In genomic region chr13:48631441-48631840, GRCh38 we compare ENCODE assay signal across 16 cellular contexts. TPM values are rescaled to one million over a fixed set of nuclear protein-coding genes. Genes with fewer than 3 reads are reported as not detected.
DNase-seq lines count a peak whose midpoint lies in the region; ATAC-seq, FAIRE-seq and TF ChIP-seq lines count a peak whose summit lies in the region.
"Had no signal": no experiment of that assay in that cellular context is flagged by ENCODE, and none has a peak within 500 bp of the region (broad histone marks: within the 10 kb centered on the region; RNA-seq: fewer than 3 reads in every experiment).

No MANE protein-coding gene starts in this region.

- H3K36me3 Mint-ChIP-seq in astrocyte (ENCODE audit: low read depth, unreplicated experiment), result peaks cover 2% of the 10 kb centered on the region

- TF ChIP-seq CTCF in heart left ventricle (IDR thresholded peaks at IDR 0.05), result no peak
- TF ChIP-seq CTCF in right atrium auricular region (IDR thresholded peaks at IDR 0.05), result no peak
- no peak for TF ChIP-seq CTCF in astrocyte (IDR thresholded peaks at IDR 0.05; ENCODE audit: insufficient read depth, low read depth, low read length)
- TF ChIP-seq CTCF in fibroblast of the aortic adventitia (IDR thresholded peaks at IDR 0.05; ENCODE audit: insufficient read depth, low read length), result no peak
- no peak for TF ChIP-seq CTCF in smooth muscle cell (IDR thresholded peaks at IDR 0.05; ENCODE audit: borderline replicate concordance, insufficient read depth, poor library complexity, severe bottlenecking)

- H3K27me3 ChIP-seq in heart left ventricle (no peaks in the 10 kb centered on the region), right atrium auricular region (no peaks in the 10 kb centered on the region), astrocyte (ENCODE audit: insufficient read depth, low read length) (no peaks in the 10 kb centered on the region), smooth muscle cell (ENCODE audit: low read depth) (no peaks in the 10 kb centered on the region)

- no peaks in the 10 kb centered on the region for H3K27me3 Mint-ChIP-seq in astrocyte (ENCODE audit: low read depth, unreplicated experiment)

- no peak overlapping the region for H3K27ac Mint-ChIP-seq in astrocyte (ENCODE audit: unreplicated experiment)

- no peak for DNase-seq in heart left ventricle
- DNase-seq in right atrium auricular region (ENCODE audit: low spot score), result no peak
- peak; percentile 36 for DNase-seq in astrocyte (ENCODE audit: low read depth)
- peak; percentile 13 for DNase-seq in fibroblast of the aortic adventitia (ENCODE audit: low read depth)
- DNase-seq in smooth muscle cell (lab: John Stamatoyannopoulos, UW; ENCODE audit: unreplicated experiment), result no peak
- no peak for DNase-seq in OCI-M1 (lab: John Stamatoyannopoulos, UW)
- DNase-seq in NOMO-1 (lab: John Stamatoyannopoulos, UW; ENCODE audit: unreplicated experiment in 2 of 2), result no peak
- DNase-seq: 8988T, COR-L47, HCEC 1CT, NCI-H146, NCI-H2081 treated with DMSO at 0.1 percent for 48 hours, NCI-H524 treated with DMSO at 0.1 percent for 48 hours had no signal

- intact Hi-C loops in heart left ventricle (cut with DNase I), result loop anchor here in 1 of 10 donors (2.0 kb wide), 1 partner anchor 21 kb away; the partner anchor contains the start of gene CYSLTR2

- H3K36me3 ChIP-seq in heart left ventricle (no peaks in the 10 kb centered on the region), right atrium auricular region (no peaks in the 10 kb centered on the region), astrocyte (ENCODE audit: insufficient read depth, low read length) (no peaks in the 10 kb centered on the region), smooth muscle cell (ENCODE audit: low read depth) (no peaks in the 10 kb centered on the region)

- WGBS in heart left ventricle, 4 donors, result 73 to 84% (median 79%) methylated on average over 1 of the region's 1 CpG
- WGBS in smooth muscle cell (ENCODE audit: low lambda C conversion rate), result 73% methylated on average over 1 of the region's 1 CpG

- H3K9ac ChIP-seq in astrocyte (ENCODE audit: low read length), result no peak overlapping the region
- H3K9ac ChIP-seq in smooth muscle cell (ENCODE audit: low read depth), result no peak overlapping the region

- no peak for FAIRE-seq in astrocyte (lab: Jason Lieb, UNC)
- FAIRE-seq: HTR-8/SVneo, K562 had no signal

- H2AFZ ChIP-seq in astrocyte (ENCODE audit: low read depth, low read length) (no peak overlapping the region), smooth muscle cell (ENCODE audit: low read depth) (peak overlapping the region; percentile 50)

- H3K4me1 Mint-ChIP-seq in astrocyte (ENCODE audit: low read depth, unreplicated experiment), result peaks cover 19% of the 10 kb centered on the region

- H3K4me3 ChIP-seq in heart left ventricle (no peak overlapping the region), right atrium auricular region (no peak overlapping the region), astrocyte (ENCODE audit: insufficient read depth, low read depth, low read length) (no peak overlapping the region), fibroblast of the aortic adventitia (ENCODE audit: low read depth, low read length) (no peak overlapping the region), smooth muscle cell (no peak overlapping the region)
- H3K4me3 ChIP-seq: K562 had no signal

- H4K20me1 ChIP-seq in astrocyte (ENCODE audit: insufficient read depth, low read length), result no peaks in the 10 kb centered on the region
- no peaks in the 10 kb centered on the region for H4K20me1 ChIP-seq in smooth muscle cell (ENCODE audit: low read depth)

- no peak for ATAC-seq in heart left ventricle
- ATAC-seq in HG03342 (IDR thresholded peaks at IDR 0.05; ENCODE audit: unreplicated experiment), result no peak
- ATAC-seq: K562 had no signal

- H3K4me2 ChIP-seq in astrocyte (ENCODE audit: low read length), result no peak overlapping the region
- no peak overlapping the region for H3K4me2 ChIP-seq in smooth muscle cell

- peaks cover 4% of the 10 kb centered on the region for H3K9me3 Mint-ChIP-seq in astrocyte (ENCODE audit: unreplicated experiment)

- H3K27ac ChIP-seq in heart left ventricle, result peak overlapping the region in 8 of 12 donors; percentile 9 to 68 (median 48)
- H3K27ac ChIP-seq in right atrium auricular region, result peak overlapping the region in 1 of 2 donors; percentile 3
- no peak overlapping the region for H3K27ac ChIP-seq in astrocyte (ENCODE audit: low read depth, low read length)
- no peak overlapping the region for H3K27ac ChIP-seq in smooth muscle cell (ENCODE audit: low read depth)

- no peak for TF ChIP-seq POLR2A in heart left ventricle (IDR thresholded peaks at IDR 0.05)

- H3K79me2 ChIP-seq in astrocyte (ENCODE audit: insufficient read depth, low read length), result no peaks in the 10 kb centered on the region
- H3K79me2 ChIP-seq in smooth muscle cell (ENCODE audit: low read depth), result no peaks in the 10 kb centered on the region

- H3K9me3 ChIP-seq in heart left ventricle, result peaks cover 0 to 26% (median 12%) of the 10 kb centered on the region in 12 donors
- H3K9me3 ChIP-seq in right atrium auricular region, result peaks cover 0 to 20% of the 10 kb centered on the region in 2 donors
- H3K9me3 ChIP-seq in astrocyte (ENCODE audit: insufficient read depth, low read depth, low read length), result no peaks in the 10 kb centered on the region
- H3K9me3 ChIP-seq in smooth muscle cell (replicated peaks; ENCODE audit: low read depth), result no peaks in the 10 kb centered on the region

- peaks cover 0 to 33% (median 6%) of the 10 kb centered on the region in 12 donors for H3K4me1 ChIP-seq in heart left ventricle
- peaks cover 0 to 12% of the 10 kb centered on the region in 2 donors for H3K4me1 ChIP-seq in right atrium auricular region
- peaks cover 10% of the 10 kb centered on the region for H3K4me1 ChIP-seq in astrocyte (ENCODE audit: insufficient read depth, low read length)
- H3K4me1 ChIP-seq in smooth muscle cell (ENCODE audit: low read depth), result peaks cover 2% of the 10 kb centered on the region

- H3F3A ChIP-seq in smooth muscle cell (ENCODE audit: low read depth), result no peaks in the 10 kb centered on the region

- H3K4me3 Mint-ChIP-seq in astrocyte (ENCODE audit: unreplicated experiment), result no peak overlapping the region

RNA-seq across cellular contexts. Expression of gene CYSLTR2, which starts 22.3 kb away (rescaled TPM):
- total RNA-seq in heart left ventricle (10 to 100 TPM in 2 of 9 donors, 1 to 10 TPM in 7; 3.8 to 11.5 (median 5.4) TPM), right atrium auricular region (1 to 10 TPM; 4.1 to 6.3 TPM), astrocyte (0.48 and 2.1 TPM in 2 replicates), fibroblast of the aortic adventitia (ENCODE audit: low replicate concordance) (not detected in 2 replicates), smooth muscle cell (0.45 and 0.54 TPM in 2 replicates)
- polyA plus RNA-seq in heart left ventricle (1 to 10 TPM; 1.8 to 6.1 TPM), smooth muscle cell (0.06 and 0.71 TPM in 2 replicates)
- total RNA-seq: K562 had no signal
- polyA plus RNA-seq: K562 had no signal

Comparison
In these comparisons a context has a peak if more than half of its experiments do, and no peak if none do; other contexts are left out.
1. DNase-seq: peak in astrocyte (single experiment) and fibroblast of the aortic adventitia (single experiment); none in heart left ventricle (0 of 5), right atrium auricular region (single experiment), smooth muscle cell (single experiment), OCI-M1 (single experiment) and NOMO-1 (0 of 2).
2. H3K27ac ChIP-seq: peak in heart left ventricle (8 of 12); none in astrocyte (single experiment) and smooth muscle cell (single experiment).